ENCODE assay signal across 8 cellular contexts in genomic region chr6:117906905-117907599, GRCh38. TPM values are rescaled to one million over a fixed set of nuclear protein-coding genes. Genes with fewer than 3 reads are reported as not detected.
DNase-seq lines count a peak whose midpoint lies in the region; ATAC-seq, FAIRE-seq and TF ChIP-seq lines count a peak whose summit lies in the region.

TSS of gene SLC35F1 (plus strand) at chr6:117907264.

- H3K27ac ChIP-seq in cardiac muscle cell (peak within 1 kb of the TSS; percentile 48), pancreas (peak within 1 kb of the TSS in 2 of 4 donors; percentile 38 to 63)

- peaks cover 11% of the 10 kb centered on the region for H3K4me1 Mint-ChIP-seq in activated naive CD4-positive, alpha-beta T cell treated with anti-CD3 and anti-CD28 coated beads for 36 hours (ENCODE audit: low read depth)

- peaks cover 5% of the 10 kb centered on the region for H3K4me1 ChIP-seq in cardiac muscle cell (ENCODE audit: low read depth)
- H3K4me1 ChIP-seq in pancreas, result peaks cover 0 to 5% (median 0%) of the 10 kb centered on the region in 3 donors

- peaks cover 49% of the 10 kb centered on the region for H3K27me3 Mint-ChIP-seq in activated naive CD4-positive, alpha-beta T cell treated with anti-CD3 and anti-CD28 coated beads for 36 hours (ENCODE audit: low read depth)

- peak; percentile 22 for DNase-seq in activated naive CD4-positive, alpha-beta T cell treated with Interleukin-2 at 50 U/mL for 16 hours
- no peak for DNase-seq in activated naive CD4-positive, alpha-beta T cell (lab: John Stamatoyannopoulos, UW)
- DNase-seq in NCI-H2171 (lab: John Stamatoyannopoulos, UW) (peak; percentile 31), cardiac muscle cell (ENCODE audit: low read depth in 1 of 2, low spot score in 1 of 2) (peak; percentile 34 to 81), pancreas (peak; percentile 39 to 87 (median 52)), SIG-M5 (lab: John Stamatoyannopoulos, UW) (no peak)
- DNase-seq in activated naive CD4-positive, alpha-beta T cell treated with anti-CD3 and anti-CD28 coated beads for 36 hours, result peak; percentile 40

- no peak for FAIRE-seq in pancreas (lab: Jason Lieb, UNC)

- no peaks in the 10 kb centered on the region for H3K9me3 Mint-ChIP-seq in activated naive CD4-positive, alpha-beta T cell treated with anti-CD3 and anti-CD28 coated beads for 36 hours

- peak within 1 kb of the TSS; percentile 63 for H3K4me3 Mint-ChIP-seq in activated naive CD4-positive, alpha-beta T cell treated with anti-CD3 and anti-CD28 coated beads for 36 hours

- CTCF ChIA-PET in activated naive CD4-positive, alpha-beta T cell treated with anti-CD3 and anti-CD28 coated beads for 36 hours (lab: Charles Lee), result interaction anchor here (0.8 kb wide), 1 partner anchor 13 kb away, joined by 3 read pairs; no protein-coding TSS in a partner anchor

- intact Hi-C loops in activated naive CD4-positive, alpha-beta T cell treated with anti-CD3 and anti-CD28 coated beads for 36 hours (cut with micrococcal nuclease), result loop anchor here (5.0 kb wide), 2 partner anchors 230 to 560 kb away; partner anchors contain the start of gene NUS1
- intact Hi-C loops in pancreas (cut with DNase I), result no loop called here

- 0 to 1% methylated on average over 63 to 88 of the region's 88 CpGs for WGBS in pancreas, 2 donors

- ATAC-seq in HG02763 (IDR thresholded peaks at IDR 0.05; ENCODE audit: unreplicated experiment) (peak; percentile 70), pancreas (peak; percentile 65 to 89 (median 86))

- H3K27me3 ChIP-seq in cardiac muscle cell (peaks cover 31% of the 10 kb centered on the region), pancreas (peaks cover 0 to 5% (median 0%) of the 10 kb centered on the region in 4 donors)

- no peak within 1 kb of the TSS for H3K27ac Mint-ChIP-seq in activated naive CD4-positive, alpha-beta T cell treated with anti-CD3 and anti-CD28 coated beads for 36 hours

- H3K9me3 ChIP-seq in cardiac muscle cell (ENCODE audit: low read depth) (no peaks in the 10 kb centered on the region), pancreas (no peaks in the 10 kb centered on the region)

- H3K36me3 ChIP-seq in cardiac muscle cell (no peaks in the 10 kb centered on the region), pancreas (no peaks in the 10 kb centered on the region)

- H3K36me3 Mint-ChIP-seq in activated naive CD4-positive, alpha-beta T cell treated with anti-CD3 and anti-CD28 coated beads for 36 hours (ENCODE audit: low read depth), result no peaks in the 10 kb centered on the region

- H3K4me3 ChIP-seq in cardiac muscle cell, result peak within 1 kb of the TSS; percentile 61
- peak within 1 kb of the TSS; percentile 51 to 76 (median 56) for H3K4me3 ChIP-seq in pancreas

- TF ChIP-seq CTCF in cardiac muscle cell (IDR thresholded peaks at IDR 0.05; ENCODE audit: low read depth, low read length) (peak; percentile 37), pancreas (IDR thresholded peaks at IDR 0.05) (peak in 2 of 4 donors; percentile 14 to 32)

RNA-seq across cellular contexts. Expression of gene SLC35F1, which starts in this region (rescaled TPM):
- under 1 TPM in 1 of 2 experiments, not detected in 1; 0.07 TPM for total RNA-seq in activated naive CD4-positive, alpha-beta T cell treated with anti-CD3 and anti-CD28 coated beads for 36 hours
- total RNA-seq in cardiac muscle cell (23.1 and 25.5 TPM in 2 replicates), pancreas (1 to 10 TPM in 2 of 6 donors, under 1 TPM in 4; 0.14 to 2.1 (median 0.37) TPM)
- polyA plus RNA-seq in cardiac muscle cell (18.5 and 27.3 TPM in 2 replicates), pancreas (under 1 TPM; 0.23 to 0.31 TPM)

Comparison
In these comparisons a context has a peak if more than half of its experiments do, and no peak if none do; other contexts are left out.
1. RNA of gene SLC35F1 (polyA plus RNA-seq): 18.5 to 27.3 TPM in cardiac muscle cell; 0.23 to 0.31 TPM in pancreas; every median in the first group is over 10 times any median in the second.
2. DNase-seq: peak in activated naive CD4-positive, alpha-beta T cell treated with Interleukin-2 at 50 U/mL for 16 hours (single experiment), NCI-H2171 (single experiment), cardiac muscle cell (2 of 2) and pancreas (6 of 6); none in activated naive CD4-positive, alpha-beta T cell (0 of 4) and SIG-M5 (single experiment).
3. Peak in DNase-seq in activated naive CD4-positive, alpha-beta T cell treated with anti-CD3 and anti-CD28 coated beads for 36 hours; RNA of the gene not detected or under 1 TPM.